Comparison of ENCODE assay signal across 10 cellular contexts in the genomic region with DNA sequence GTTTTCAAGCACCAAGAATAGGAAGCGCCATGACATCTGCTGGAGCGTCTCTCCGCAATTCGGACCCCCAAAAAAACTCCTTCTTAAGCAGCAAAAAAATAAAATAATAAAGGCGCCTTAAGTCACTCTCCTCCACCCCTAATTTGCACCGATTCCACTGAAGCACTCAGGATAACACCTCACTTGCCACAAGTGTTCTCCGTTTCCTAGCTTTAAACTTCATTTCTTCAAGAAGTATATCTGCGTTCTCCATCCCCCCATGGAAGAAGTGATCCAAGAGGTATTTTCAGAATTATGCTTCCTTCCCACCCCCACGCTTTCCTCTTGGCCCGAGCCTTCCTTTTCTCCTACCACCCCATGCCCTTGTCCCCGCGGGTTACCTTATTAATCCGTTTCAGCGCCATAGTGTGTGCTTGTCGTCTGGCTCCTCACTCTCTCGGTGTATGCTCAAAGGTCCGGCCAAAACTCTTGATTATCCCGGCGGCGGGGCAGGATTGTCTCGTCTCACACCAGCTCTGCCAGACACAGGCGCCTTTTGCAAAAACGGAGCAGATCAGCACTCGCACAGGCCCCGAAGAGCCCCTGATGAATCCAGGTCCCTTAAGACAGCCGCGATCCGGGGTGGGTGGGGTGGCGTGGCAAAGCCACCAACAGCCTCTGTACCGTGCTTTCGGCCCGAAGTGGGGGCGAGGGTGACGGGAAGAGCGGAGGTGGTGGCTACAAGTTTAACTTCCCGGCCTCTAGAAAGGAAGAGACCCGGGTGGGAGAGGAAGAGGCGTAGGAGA. TPM values are rescaled to one million over a fixed set of nuclear protein-coding genes. Genes with fewer than 3 reads are reported as not detected.
A peak's percentile ranks its signal among the peaks of the same experiment; 100 is the strongest.
DNase-seq lines count a peak whose midpoint lies in the region; ATAC-seq and TF ChIP-seq lines count a peak whose summit lies in the region.
"Had no signal": no experiment of that assay in that cellular context is flagged by ENCODE, and none has a peak within 500 bp of the region (broad histone marks: within the 10 kb centered on the region; RNA-seq: fewer than 3 reads in every experiment).

No MANE protein-coding gene starts in this region.

- H3K9ac ChIP-seq in endocrine pancreas (ENCODE audit: control insufficient read depth, insufficient read depth, low read length) (peak overlapping the region; percentile 99), parathyroid adenoma (peak overlapping the region; percentile 95)

- H3K27me3 ChIP-seq in CD8-positive, alpha-beta T cell (ENCODE audit: insufficient read depth, low read length): no peaks in the 10 kb centered on the region
- H3K27me3 ChIP-seq in endocrine pancreas (ENCODE audit: control insufficient read depth, insufficient read depth, low read length) (no peaks in the 10 kb centered on the region), parathyroid adenoma (ENCODE audit: control insufficient read depth, insufficient read depth, low read length) (no peaks in the 10 kb centered on the region)

- no peak for DNase-seq in CD8-positive, alpha-beta T cell
- no peak for DNase-seq in Jurkat, Clone E6-1 (ENCODE audit: low read depth, low spot score)
- DNase-seq in effector memory CD8-positive, alpha-beta T cell: no peak
- DNase-seq in SKM-1 (lab: John Stamatoyannopoulos, UW; ENCODE audit: unreplicated experiment): no peak

- H3K4me1 ChIP-seq in CD8-positive, alpha-beta T cell (ENCODE audit: insufficient read depth, low read length): peaks cover 45% of the 10 kb centered on the region
- H3K4me1 ChIP-seq in endocrine pancreas (ENCODE audit: control insufficient read depth, insufficient read depth, low read length): peaks cover 22% of the 10 kb centered on the region
- peaks cover 2% of the 10 kb centered on the region for H3K4me1 ChIP-seq in parathyroid adenoma

- H3K9me3 ChIP-seq in CD8-positive, alpha-beta T cell (ENCODE audit: low read length): no peaks in the 10 kb centered on the region
- H3K9me3 ChIP-seq in endocrine pancreas (ENCODE audit: control insufficient read depth, low read length): no peaks in the 10 kb centered on the region
- H3K9me3 ChIP-seq in parathyroid adenoma (ENCODE audit: control insufficient read depth, low read length): no peaks in the 10 kb centered on the region

- H3K36me3 Mint-ChIP-seq in CD8-positive, alpha-beta T cell: peaks cover 31% of the 10 kb centered on the region
- H3K36me3 Mint-ChIP-seq in effector memory CD8-positive, alpha-beta T cell (ENCODE audit: insufficient read depth): peaks cover 6% of the 10 kb centered on the region

- peak overlapping the region; percentile 90 for H3K4me3 ChIP-seq in CD8-positive, alpha-beta T cell (ENCODE audit: low read depth, low read length)
- H3K4me3 ChIP-seq in Jurkat, Clone E6-1 (ENCODE audit: low read length): peak overlapping the region; percentile 92
- H3K4me3 ChIP-seq in endocrine pancreas (ENCODE audit: control insufficient read depth, insufficient read depth, low read length) (peak overlapping the region; percentile 100), parathyroid adenoma (ENCODE audit: low read depth, low read length) (peak overlapping the region; percentile 95)

- peaks cover 42% of the 10 kb centered on the region for H3K4me1 Mint-ChIP-seq in CD8-positive, alpha-beta T cell (ENCODE audit: low read depth)
- H3K4me1 Mint-ChIP-seq in effector memory CD8-positive, alpha-beta T cell (ENCODE audit: low read depth in 2 of 2): peaks cover 22 to 37% of the 10 kb centered on the region in 2 donors

- H3K27ac Mint-ChIP-seq in CD8-positive, alpha-beta T cell: no peak overlapping the region
- no peak overlapping the region for H3K27ac Mint-ChIP-seq in effector memory CD8-positive, alpha-beta T cell
- H3K27ac Mint-ChIP-seq: stimulated activated naive CD8-positive, alpha-beta T cell treated with anti-CD3 and anti-CD28 coated beads, Interleukin-15, Interleukin-2, amounts not matched to agents 100 ng/mL and 50 ng/mL, for 24 hours; T-helper 1 cell treated with Interleukin-12 subunit alpha and Interleukin-12 subunit beta and Interleukin-4 antibody, amounts not matched to agents 30 μg/mL and 1 μg/mL, for 36 hours had no signal

- H3K4me3 Mint-ChIP-seq in CD8-positive, alpha-beta T cell: no peak overlapping the region
- no peak overlapping the region for H3K4me3 Mint-ChIP-seq in effector memory CD8-positive, alpha-beta T cell
- H3K4me3 Mint-ChIP-seq: stimulated activated naive CD8-positive, alpha-beta T cell treated with anti-CD3 and anti-CD28 coated beads, Interleukin-15, Interleukin-2, amounts not matched to agents 100 ng/mL and 50 ng/mL, for 24 hours; T-helper 1 cell treated with Interleukin-12 subunit alpha and Interleukin-12 subunit beta and Interleukin-4 antibody, amounts not matched to agents 30 μg/mL and 1 μg/mL, for 36 hours had no signal

- peak overlapping the region; percentile 96 for H3K4me2 ChIP-seq in parathyroid adenoma (ENCODE audit: low read length)

- POLR2A ChIA-PET in CD8-positive, alpha-beta T cell (lab: Charles Lee): interaction anchor here (1.1 to 5.3 kb wide), 11 partner anchors 9 to 325 kb away, joined by 3 to 160 read pairs (median 16); a partner anchor contains a TSS

- CTCF ChIA-PET in CD8-positive, alpha-beta T cell (lab: Charles Lee): interaction anchor here (0.6 to 2.0 kb wide), 4 partner anchors 9 to 361 kb away, joined by 3 to 10 read pairs (median 4); no protein-coding TSS in a partner anchor

- H3K27ac ChIP-seq in CD8-positive, alpha-beta T cell (ENCODE audit: low read depth, low read length): peak overlapping the region; percentile 99
- H3K27ac ChIP-seq in parathyroid adenoma: peak overlapping the region; percentile 100

- peak overlapping the region; percentile 92 for H2AFZ ChIP-seq in parathyroid adenoma

- H3K9me3 Mint-ChIP-seq in CD8-positive, alpha-beta T cell: no peaks in the 10 kb centered on the region
- no peaks in the 10 kb centered on the region for H3K9me3 Mint-ChIP-seq in effector memory CD8-positive, alpha-beta T cell
- H3K9me3 Mint-ChIP-seq: stimulated activated naive CD8-positive, alpha-beta T cell treated with anti-CD3 and anti-CD28 coated beads, Interleukin-15, Interleukin-2, amounts not matched to agents 100 ng/mL and 50 ng/mL, for 24 hours; T-helper 1 cell treated with Interleukin-12 subunit alpha and Interleukin-12 subunit beta and Interleukin-4 antibody, amounts not matched to agents 30 μg/mL and 1 μg/mL, for 36 hours had no signal

- TF ChIP-seq CTCF in CD8-positive, alpha-beta T cell (IDR thresholded peaks at IDR 0.05): no peak
- no peak for TF ChIP-seq CTCF in parathyroid adenoma (IDR thresholded peaks at IDR 0.05)

- no peak for ATAC-seq in CD8-positive, alpha-beta T cell
- ATAC-seq in effector memory CD8-positive, alpha-beta T cell (replicated peaks): no peak
- ATAC-seq in GM18868 (IDR thresholded peaks at IDR 0.05; ENCODE audit: unreplicated experiment) (no peak), GM21423 (IDR thresholded peaks at IDR 0.05; ENCODE audit: unreplicated experiment) (no peak)

- H3K36me3 ChIP-seq in CD8-positive, alpha-beta T cell (ENCODE audit: insufficient read depth, low read length): no peaks in the 10 kb centered on the region
- H3K36me3 ChIP-seq in endocrine pancreas (ENCODE audit: control insufficient read depth, insufficient read depth, low read length) (no peaks in the 10 kb centered on the region), parathyroid adenoma (ENCODE audit: control insufficient read depth, insufficient read depth, low read length) (no peaks in the 10 kb centered on the region)

- H3K27me3 Mint-ChIP-seq in CD8-positive, alpha-beta T cell (ENCODE audit: low read depth): no peaks in the 10 kb centered on the region
- no peaks in the 10 kb centered on the region for H3K27me3 Mint-ChIP-seq in effector memory CD8-positive, alpha-beta T cell
- H3K27me3 Mint-ChIP-seq: stimulated activated naive CD8-positive, alpha-beta T cell treated with anti-CD3 and anti-CD28 coated beads, Interleukin-15, Interleukin-2, amounts not matched to agents 100 ng/mL and 50 ng/mL, for 24 hours had no signal

- intact Hi-C loops in CD8-positive, alpha-beta T cell (cut with DNase I, micrococcal nuclease): loop anchor here (2.0 to 5.0 kb wide), 5 partner anchors 214 to 1479 kb away; a partner anchor contains a TSS

- H3K79me2 ChIP-seq in parathyroid adenoma: peaks cover 26% of the 10 kb centered on the region

RNA-seq across cellular contexts. Expression of a gene that starts 1.1 kb away (rescaled TPM):
- total RNA-seq in CD8-positive, alpha-beta T cell: 100 to 1,000 TPM; 752 to 758 TPM
- 322 TPM for polyA plus RNA-seq in Jurkat, Clone E6-1 (2012; ENCODE audit: insufficient read depth, insufficient read length)

RNA-seq across cellular contexts. Expression of a gene that starts 42.5 kb away (rescaled TPM):
- 10 to 100 TPM; 14.3 to 14.4 TPM for total RNA-seq in CD8-positive, alpha-beta T cell
- 46.2 TPM for polyA plus RNA-seq in Jurkat, Clone E6-1 (2012; ENCODE audit: insufficient read depth, insufficient read length)
